9 cellular contexts compared by ENCODE assay signal in the genomic region with DNA sequence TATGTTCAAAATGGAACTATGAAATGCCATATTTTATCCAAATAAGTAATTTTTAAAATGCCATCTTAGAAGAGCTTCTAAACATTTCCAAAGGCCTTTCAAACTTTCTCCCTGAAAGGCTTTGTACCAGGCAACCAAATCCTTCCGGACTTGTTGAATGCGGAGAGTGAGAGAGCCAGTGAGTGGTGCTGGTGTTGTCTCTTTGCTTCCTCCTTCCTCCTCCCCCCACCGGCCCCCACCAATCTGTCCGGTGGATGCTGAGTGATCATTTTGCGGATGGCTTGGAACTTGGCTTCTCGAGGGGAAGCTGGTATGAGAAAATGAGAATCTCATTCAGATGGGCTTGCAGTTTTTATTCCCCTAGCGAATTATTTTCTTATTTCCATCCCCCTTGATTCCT.
DNase-seq lines count a peak whose midpoint lies in the region; ATAC-seq and TF ChIP-seq lines count a peak whose summit lies in the region.
"Had no signal": no experiment of that assay in that cellular context is flagged by ENCODE, and none has a peak within 500 bp of the region (broad histone marks: within the 10 kb centered on the region; RNA-seq: fewer than 3 reads in every experiment).

No MANE protein-coding gene starts in this region.

- no peak for ATAC-seq in GM18858 (IDR thresholded peaks at IDR 0.05; ENCODE audit: unreplicated experiment)

- no peak overlapping the region for H3K9ac ChIP-seq in HUES64 (ENCODE audit: low read depth, low read length)

- no peak overlapping the region for H3K27ac ChIP-seq in HUES64 (ENCODE audit: low read depth, low read length)

- no peaks in the 10 kb centered on the region for H3K36me3 ChIP-seq in HUES64 (ENCODE audit: insufficient read depth, low read length)

- peaks cover 79% of the 10 kb centered on the region for H3K4me1 Mint-ChIP-seq in nephron

- peaks cover 27% of the 10 kb centered on the region for H3K4me1 ChIP-seq in HUES64 (ENCODE audit: insufficient read depth, low read length)

- DNase-seq in AG20443 (ENCODE audit: low spot score) (peak; percentile 51), ecto neural progenitor cell (ENCODE audit: low spot score) (peak; percentile 56), ACHN (no peak), LoVo (ENCODE audit: low spot score) (no peak)
- no peak for DNase-seq in stimulated activated CD4-positive, alpha-beta T cell treated with anti-CD3 and anti-CD28 coated beads, Interleukin-2, amount 100 ng/mL, for 24 hours
- DNase-seq: CD4-positive, alpha-beta memory T cell had no signal

- H3K27ac Mint-ChIP-seq in nephron = peak overlapping the region; percentile 97 to 99 (median 99)
- H3K27ac Mint-ChIP-seq: CD4-positive, alpha-beta memory T cell had no signal

- H3K4me3 Mint-ChIP-seq in nephron = peak overlapping the region; percentile 57 to 69 (median 65)

- no peaks in the 10 kb centered on the region for H3K36me3 Mint-ChIP-seq in nephron (ENCODE audit: low read depth)
- H3K36me3 Mint-ChIP-seq: CD4-positive, alpha-beta memory T cell had no signal

- H3K27me3 ChIP-seq in HUES64 (ENCODE audit: insufficient read depth, low read length) = no peaks in the 10 kb centered on the region

- H3K9me3 Mint-ChIP-seq in nephron = peaks cover 12% of the 10 kb centered on the region

- peak overlapping the region; percentile 16; the same call in 1 of the 2 replicates for H3K4me3 ChIP-seq in HUES64 (ENCODE audit: low read length)

- peaks cover 4% of the 10 kb centered on the region for H3K9me3 ChIP-seq in HUES64 (ENCODE audit: insufficient read depth, low read depth, low read length)

- in situ Hi-C loops in ACHN (cut with HindIII; ENCODE audit: low pct_ligation_motif_present, low pct_unique_long_range_greater_than_20kb, low sequenced_read_pairs) = no loop called here

- 37% methylated on average over 4 of the region's 7 CpGs for WGBS in HUES64

- peaks cover 16% of the 10 kb centered on the region for H3K27me3 Mint-ChIP-seq in nephron (ENCODE audit: low read depth)

- no peak for TF ChIP-seq CTCF in nephron (IDR thresholded peaks at IDR 0.05; ENCODE audit: unreplicated experiment in 3 of 3)

Comparison
In these comparisons a context has a peak if more than half of its experiments do, and no peak if none do; other contexts are left out.
1. DNase-seq: peak in AG20443 (single experiment) and ecto neural progenitor cell (single experiment); none in stimulated activated CD4-positive, alpha-beta T cell treated with anti-CD3 and anti-CD28 coated beads, Interleukin-2, amount 100 ng/mL, for 24 hours (0 of 2), ACHN (single experiment) and LoVo (single experiment).